Comparison of ENCODE assay signal across 2 cellular contexts in genomic region chr1:89844860-89845259, GRCh38.
TF ChIP-seq lines count a peak whose summit lies in the region.

No MANE protein-coding gene starts in this region.

TF ChIP-seq in SK-N-SH, 30 proteins besides CTCF, POLR2A, EP300 and RAD21 (continued from another document):
- TF ChIP-seq ZBTB33 (IDR thresholded peaks at IDR 0.05; ENCODE audit: borderline replicate concordance, low read depth) (no peak), SMC3 (IDR thresholded peaks at IDR 0.05; ENCODE audit: low read depth, low read length) (no peak), YY1 (IDR thresholded peaks at IDR 0.05; ENCODE audit: low read depth) (no peak), POLR2AphosphoS5 (IDR thresholded peaks at IDR 0.05; ENCODE audit: low read depth, low read length) (no peak), MXI1 (IDR thresholded peaks at IDR 0.05; ENCODE audit: low read depth, low read length) (no peak), NRF1 (IDR thresholded peaks at IDR 0.05; ENCODE audit: low read depth, low read length) (no peak), MEF2A (IDR thresholded peaks at IDR 0.05; ENCODE audit: borderline replicate concordance, low read depth) (no peak), FOXM1 (IDR thresholded peaks at IDR 0.05; ENCODE audit: low read depth) (no peak)

TF ChIP-seq in SK-N-SH treated with all-trans-retinoic acid at 6 μM for 48 hours, 23 proteins besides CTCF, POLR2A, EP300 and RAD21 (continued from another document):
- TF ChIP-seq SNAI2 (CRISPR knock-in tag; IDR thresholded peaks at IDR 0.05) (no peak), ZC3H10 (CRISPR knock-in tag; IDR thresholded peaks at IDR 0.05) (no peak), CSDC2 (CRISPR knock-in tag; IDR thresholded peaks at IDR 0.05) (no peak), RARB (CRISPR knock-in tag; IDR thresholded peaks at IDR 0.05) (no peak), ARNTL (CRISPR knock-in tag; IDR thresholded peaks at IDR 0.05; ENCODE audit: borderline replicate concordance, low read depth) (no peak)
